In the genomic region with DNA sequence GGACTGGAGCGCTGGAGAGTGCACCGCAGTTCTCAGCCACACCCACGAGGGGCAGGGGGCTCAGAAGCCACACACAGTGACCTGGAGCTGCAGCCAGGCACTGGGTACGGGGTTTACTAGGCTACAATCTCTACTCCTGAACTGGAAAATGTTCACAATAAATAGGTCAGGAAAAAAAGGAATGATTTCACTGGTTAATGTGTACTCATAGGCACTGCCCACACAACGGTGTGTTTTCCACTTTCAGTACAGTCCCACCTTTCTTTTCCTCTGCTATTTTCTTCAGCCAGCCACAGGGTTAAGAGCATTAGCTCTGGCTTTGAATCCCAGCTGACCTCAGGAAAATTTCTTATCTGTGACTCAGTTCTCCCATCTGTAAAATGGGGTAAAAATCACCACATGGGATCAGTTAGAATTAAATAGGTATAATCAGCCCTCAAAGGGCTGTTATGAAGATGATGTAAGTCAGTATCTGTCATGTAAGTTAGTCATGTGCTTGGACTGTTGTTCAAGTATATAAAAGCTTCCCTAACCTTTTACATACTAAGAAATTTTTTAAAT, we compare ENCODE assay signal across 9 cellular contexts.
A peak's percentile ranks its signal among the peaks of the same experiment; 100 is the strongest.
DNase-seq lines count a peak whose midpoint lies in the region; ATAC-seq, FAIRE-seq and TF ChIP-seq lines count a peak whose summit lies in the region.
"Had no signal": no experiment of that assay in that cellular context is flagged by ENCODE, and none has a peak within 500 bp of the region (broad histone marks: within the 10 kb centered on the region; RNA-seq: fewer than 3 reads in every experiment).

No MANE protein-coding gene starts in this region.

- ATAC-seq in GM21423 (IDR thresholded peaks at IDR 0.05; ENCODE audit: unreplicated experiment), result peak; percentile 5
- ATAC-seq in SK-N-SH treated with all-trans-retinoic acid at 6 μM for 48 hours, result peak; percentile 37
- ATAC-seq in GM19397 (IDR thresholded peaks at IDR 0.05; ENCODE audit: unreplicated experiment), result no peak
- no peak for ATAC-seq in GM18867 (IDR thresholded peaks at IDR 0.05; ENCODE audit: unreplicated experiment)
- ATAC-seq: esophagus mucosa had no signal

- peak; percentile 87 for DNase-seq in fibroblast of mammary gland (ENCODE audit: low read depth)
- no peak for DNase-seq in NCI-H1092 (lab: John Stamatoyannopoulos, UW)
- DNase-seq in GM19239 (ENCODE audit: insufficient read length, low spot score), result no peak

- H3K4me3 ChIP-seq in fibroblast of mammary gland (ENCODE audit: control insufficient read depth, low read depth, low read length) (no peak overlapping the region), skin epidermis (no peak overlapping the region)

- TF ChIP-seq CTCF in fibroblast of mammary gland (conservative IDR thresholded peaks at IDR 0.05; ENCODE audit: control insufficient read depth, insufficient read depth, low read depth, low read length), result no peak

- peak overlapping the region in 17 of 21 experiments; percentile 14 to 80 (median 40) for H3K27ac ChIP-seq in skin epidermis

- no peak for FAIRE-seq in GM19239 (lab: Jason Lieb, UNC)

TF ChIP-seq in SK-N-SH treated with all-trans-retinoic acid at 6 μM for 48 hours, 23 proteins besides CTCF, POLR2A, EP300 and RAD21:
- TF ChIP-seq ZNF8 (CRISPR knock-in tag; IDR thresholded peaks at IDR 0.05) (no peak), CSDC2 (CRISPR knock-in tag; IDR thresholded peaks at IDR 0.05) (0 out of 2 replicates have a peak, but pooled peaks have one; percentile 27)

Comparison
In these comparisons a context has a peak if more than half of its experiments do, and no peak if none do; other contexts are left out.
1. ATAC-seq: peak in GM21423 (single experiment) and SK-N-SH treated with all-trans-retinoic acid at 6 μM for 48 hours (single experiment); none in GM19397 (single experiment) and GM18867 (single experiment).